In genomic region chr16:66587881-66588600, GRCh38 we compare ENCODE assay signal across 14 cellular contexts. TPM values are rescaled to one million over a fixed set of nuclear protein-coding genes. Genes with fewer than 3 reads are reported as not detected.
DNase-seq lines count a peak whose midpoint lies in the region; ATAC-seq lines count a peak whose summit lies in the region.
"Had no signal": no experiment of that assay in that cellular context is flagged by ENCODE, and none has a peak within 500 bp of the region (broad histone marks: within the 10 kb centered on the region; RNA-seq: fewer than 3 reads in every experiment).

No MANE protein-coding gene starts in this region.

- no peaks in the 10 kb centered on the region for H3K27me3 Mint-ChIP-seq in T-helper 17 cell
- H3K27me3 Mint-ChIP-seq: activated T-helper 17 cell treated with anti-CD3 and anti-CD28 coated beads, Interleukin-2, amount 50 U/mL, for 72 hours; CD4-positive, alpha-beta memory T cell had no signal

- no peaks in the 10 kb centered on the region for H3K9me3 ChIP-seq in GM23248 (ENCODE audit: low read depth)
- H3K9me3 ChIP-seq in T-helper 17 cell (ENCODE audit: control insufficient read depth, low read length, poor library complexity, severe bottlenecking), result no peaks in the 10 kb centered on the region
- H3K9me3 ChIP-seq in muscle layer of duodenum (ENCODE audit: control insufficient read depth in 1 of 2, low read length in 2 of 2), result no peaks in the 10 kb centered on the region

- no peak for ATAC-seq in T-helper 17 cell
- no peak for ATAC-seq in HG02759 (IDR thresholded peaks at IDR 0.05; ENCODE audit: unreplicated experiment)

- 0 out of 2 replicates have a peak overlapping the region, but pooled peaks have one; percentile 31 for H3K9ac ChIP-seq in GM23248

- 52 to 59% methylated on average over 7 of the region's 7 CpGs for WGBS in GM23248 (ENCODE audit: low coverage in 1 of 2, low lambda C conversion rate in 2 of 2, missing lambda C conversion rate in 2 of 2), 2 experiments

- no peaks in the 10 kb centered on the region for H4K20me1 ChIP-seq in GM23248 (ENCODE audit: insufficient read depth)

- no peaks in the 10 kb centered on the region for H3K79me2 ChIP-seq in GM23248 (ENCODE audit: insufficient read depth)

- DNase-seq in GM23248 (no peak), T-helper 17 cell (no peak), DMS 273 treated with DMSO at 0.1 percent for 48 hours (lab: John Stamatoyannopoulos, UW) (no peak)
- DNase-seq: CD4-positive, alpha-beta memory T cell; dermis blood vessel endothelial cell; NCI-H1694 treated with DMSO at 0.1 percent for 48 hours; NCI-H524; SW 1271 had no signal

- no peak overlapping the region for H3K27ac ChIP-seq in GM23248
- H3K27ac ChIP-seq in muscle layer of duodenum (ENCODE audit: low read length), result no peak overlapping the region

- H3K4me3 ChIP-seq in GM23248 (0 out of 2 replicates have a peak overlapping the region, but pooled peaks have one; percentile 45), muscle layer of duodenum (ENCODE audit: low read depth in 1 of 2, low read length in 2 of 2) (peak overlapping the region; percentile 7 to 9)
- H3K4me3 ChIP-seq: skin epidermis had no signal

- H3K4me2 ChIP-seq in GM23248 (ENCODE audit: unreplicated experiment), result peak overlapping the region; percentile 38

- no peaks in the 10 kb centered on the region for H3K36me3 ChIP-seq in GM23248 (ENCODE audit: low read depth)
- no peaks in the 10 kb centered on the region for H3K36me3 ChIP-seq in muscle layer of duodenum (ENCODE audit: control insufficient read depth in 1 of 2, insufficient read depth in 2 of 2, low read length in 2 of 2)

- H3K4me3 Mint-ChIP-seq in T-helper 17 cell, result peak overlapping the region; percentile 41
- H3K4me3 Mint-ChIP-seq: activated T-helper 17 cell treated with anti-CD3 and anti-CD28 coated beads, Interleukin-2, amount 50 U/mL, for 72 hours had no signal

- H2AFZ ChIP-seq in GM23248, result peak overlapping the region; percentile 69

- H3K4me1 Mint-ChIP-seq in T-helper 17 cell, result peaks cover 26% of the 10 kb centered on the region

- H3K9me2 ChIP-seq in GM23248 (ENCODE audit: insufficient read depth), result no peaks in the 10 kb centered on the region

- no peaks in the 10 kb centered on the region for H3K36me3 Mint-ChIP-seq in T-helper 17 cell (ENCODE audit: low read depth)
- H3K36me3 Mint-ChIP-seq: CD4-positive, alpha-beta memory T cell had no signal

- H3K27ac Mint-ChIP-seq in T-helper 17 cell, result no peak overlapping the region
- H3K27ac Mint-ChIP-seq: activated T-helper 17 cell treated with anti-CD3 and anti-CD28 coated beads, Interleukin-2, amount 50 U/mL, for 72 hours had no signal

- no peaks in the 10 kb centered on the region for H3F3A ChIP-seq in GM23248 (ENCODE audit: insufficient read depth)

- in situ Hi-C loops in GM23248 (cut with MboI), result no loop called here

- no peaks in the 10 kb centered on the region for H3K4me1 ChIP-seq in GM23248 (ENCODE audit: insufficient read depth)
- H3K4me1 ChIP-seq in muscle layer of duodenum (ENCODE audit: control insufficient read depth in 1 of 2, insufficient read depth in 2 of 2, low read length in 2 of 2), result no peaks in the 10 kb centered on the region

- H3K27me3 ChIP-seq in GM23248 (replicated peaks; ENCODE audit: insufficient read depth), result no peaks in the 10 kb centered on the region
- no peaks in the 10 kb centered on the region for H3K27me3 ChIP-seq in muscle layer of duodenum (ENCODE audit: low read depth, low read length)

RNA-seq across cellular contexts. Expression of gene CMTM2, which starts 8.8 kb away (rescaled TPM):
- total RNA-seq in GM23248 (2014; rRNA removed; shearing (Covaris generic)), result not detected in 2 replicates
- polyA plus RNA-seq in GM23248 (2016; fragmentation: Nextera tagmentation; extraction: Ambion mirVana), result not detected in 2 replicates
- total RNA-seq in T-helper 17 cell, result under 1 TPM in 1 of 2 donors, not detected in 1; 0.70 TPM
- total RNA-seq: left lobe of liver, LHCN-M2 had no signal
- polyA plus RNA-seq: CD4-positive, alpha-beta memory T cell had no signal

RNA-seq across cellular contexts. Expression of gene CMTM3, which starts 16.5 kb away (rescaled TPM):
- total RNA-seq in GM23248 (2014; rRNA removed; shearing (Covaris generic)), result 21.9 and 32.6 TPM in 2 replicates
- polyA plus RNA-seq in GM23248 (2016; fragmentation: Nextera tagmentation; extraction: Ambion mirVana), result 43.9 and 47.0 TPM in 2 replicates
- 10 to 100 TPM; 60.5 to 74.6 TPM for total RNA-seq in T-helper 17 cell

RNA-seq across cellular contexts. Expression of gene CMTM1, which starts 21.8 kb away (rescaled TPM):
- total RNA-seq in GM23248 (2014; rRNA removed; shearing (Covaris generic)), result 2.1 and 3.1 TPM in 2 replicates
- 6.0 and 6.8 TPM in 2 replicates for polyA plus RNA-seq in GM23248 (2016; fragmentation: Nextera tagmentation; extraction: Ambion mirVana)
- total RNA-seq in T-helper 17 cell, result 1 to 10 TPM; 3.3 to 3.6 TPM

RNA-seq across cellular contexts. Expression of gene CKLF, which starts 35.7 kb away (rescaled TPM):
- 64.2 and 130 TPM in 2 replicates for total RNA-seq in GM23248 (2014; rRNA removed; shearing (Covaris generic))
- 107 and 108 TPM in 2 replicates for polyA plus RNA-seq in GM23248 (2016; fragmentation: Nextera tagmentation; extraction: Ambion mirVana)
- total RNA-seq in T-helper 17 cell, result 10 to 100 TPM; 41.6 to 42.5 TPM

RNA-seq across cellular contexts. Expression of gene TK2, which starts 38.1 kb away (rescaled TPM):
- 57.5 and 58.8 TPM in 2 replicates for total RNA-seq in GM23248 (2014; rRNA removed; shearing (Covaris generic))
- polyA plus RNA-seq in GM23248 (2016; fragmentation: Nextera tagmentation; extraction: Ambion mirVana), result 27.9 and 28.2 TPM in 2 replicates
- 1 to 10 TPM; 7.1 to 9.4 TPM for total RNA-seq in T-helper 17 cell
